9 cellular contexts compared by ENCODE assay signal in genomic region chr16:57115504-57116182, GRCh38. TPM values are rescaled to one million over a fixed set of nuclear protein-coding genes. Genes with fewer than 3 reads are reported as not detected.
A peak's percentile ranks its signal among the peaks of the same experiment; 100 is the strongest.
DNase-seq lines count a peak whose midpoint lies in the region; ATAC-seq and TF ChIP-seq lines count a peak whose summit lies in the region.
"Had no signal": no experiment of that assay in that cellular context is flagged by ENCODE, and none has a peak within 500 bp of the region (broad histone marks: within the 10 kb centered on the region; RNA-seq: fewer than 3 reads in every experiment).

No MANE protein-coding gene starts in this region.

- intact Hi-C loops in lower lobe of right lung (cut with DNase I) = no loop called here

- no peaks in the 10 kb centered on the region for H3K9me3 ChIP-seq in lower lobe of right lung
- no peaks in the 10 kb centered on the region for H3K9me3 ChIP-seq in effector memory CD4-positive, alpha-beta T cell (ENCODE audit: control insufficient read depth, low read length)

- no peak for TF ChIP-seq CTCF in lower lobe of right lung (IDR thresholded peaks at IDR 0.05)
- no peak for TF ChIP-seq CTCF in type B pancreatic cell (conservative IDR thresholded peaks at IDR 0.05)

- peaks cover 15% of the 10 kb centered on the region for H3K4me1 ChIP-seq in lower lobe of right lung
- H3K4me1 ChIP-seq in effector memory CD4-positive, alpha-beta T cell (ENCODE audit: control insufficient read depth, insufficient read depth, low read length, poor library complexity, severe bottlenecking) = no peaks in the 10 kb centered on the region

- no peak overlapping the region for H3K4me3 ChIP-seq in lower lobe of right lung
- H3K4me3 ChIP-seq in effector memory CD4-positive, alpha-beta T cell (ENCODE audit: insufficient read depth, low read depth, low read length, poor library complexity, severe bottlenecking) = no peak overlapping the region

- H3K4me1 Mint-ChIP-seq in type B pancreatic cell (ENCODE audit: unreplicated experiment) = peaks cover 8% of the 10 kb centered on the region

- H3K27me3 ChIP-seq in lower lobe of right lung (ENCODE audit: low read depth) = no peaks in the 10 kb centered on the region
- no peaks in the 10 kb centered on the region for H3K27me3 ChIP-seq in effector memory CD4-positive, alpha-beta T cell (replicated peaks; ENCODE audit: control insufficient read depth, insufficient read depth, low read length, poor library complexity, severe bottlenecking)

- peaks cover 3% of the 10 kb centered on the region for H3K36me3 Mint-ChIP-seq in type B pancreatic cell
- H3K36me3 Mint-ChIP-seq: T-cell had no signal

- no peak overlapping the region for H3K4me3 Mint-ChIP-seq in type B pancreatic cell
- H3K4me3 Mint-ChIP-seq: T-cell had no signal

- H3K36me3 ChIP-seq in lower lobe of right lung = peaks cover 61% of the 10 kb centered on the region
- H3K36me3 ChIP-seq in effector memory CD4-positive, alpha-beta T cell (ENCODE audit: control insufficient read depth, insufficient read depth, low read length) = no peaks in the 10 kb centered on the region

- H3K9me3 Mint-ChIP-seq in type B pancreatic cell = no peaks in the 10 kb centered on the region
- H3K9me3 Mint-ChIP-seq: T-cell had no signal

- H3K27ac ChIP-seq in lower lobe of right lung = peak overlapping the region; percentile 31
- no peak overlapping the region for H3K27ac ChIP-seq in effector memory CD4-positive, alpha-beta T cell (ENCODE audit: insufficient read depth, low read length, poor library complexity, severe bottlenecking)

- ATAC-seq in lower lobe of right lung = peak; percentile 14 to 26
- ATAC-seq: T-cell had no signal

- H3K27me3 Mint-ChIP-seq in type B pancreatic cell = no peaks in the 10 kb centered on the region
- H3K27me3 Mint-ChIP-seq: T-cell had no signal

- peak overlapping the region; percentile 37 for H3K27ac Mint-ChIP-seq in type B pancreatic cell
- H3K27ac Mint-ChIP-seq: T-cell had no signal

- peak; percentile 13 to 20 for DNase-seq in NCI-H2081 (lab: John Stamatoyannopoulos, UW)
- no peak for DNase-seq in NCI-H2081 treated with DMSO at 0.1 percent for 48 hours (lab: John Stamatoyannopoulos, UW)
- DNase-seq in dermis blood vessel endothelial cell = peak; percentile 32
- no peak for DNase-seq in lower lobe of right lung
- no peak for DNase-seq in type B pancreatic cell (ENCODE audit: extremely low spot score, unreplicated experiment)
- DNase-seq in NOMO-1 treated with DMSO at 0.1 percent for 48 hours (lab: John Stamatoyannopoulos, UW; ENCODE audit: unreplicated experiment) = no peak
- no peak for DNase-seq in effector memory CD4-positive, alpha-beta T cell
- no peak for DNase-seq in NCI-H1048 (lab: John Stamatoyannopoulos, UW)
- DNase-seq: T-cell had no signal

RNA-seq across cellular contexts. Expression of gene CPNE2, which starts 23.3 kb away (rescaled TPM):
- total RNA-seq in dermis blood vessel endothelial cell (73.3 and 92.3 TPM in 2 replicates), lower lobe of right lung (55.3 TPM), type B pancreatic cell (ENCODE audit: low replicate concordance) (28.8 and 32.0 TPM in 2 replicates)

Comparison
In these comparisons a context has a peak if more than half of its experiments do, and no peak if none do; other contexts are left out.
1. DNase-seq: peak in NCI-H2081 (2 of 2) and dermis blood vessel endothelial cell (single experiment); none in NCI-H2081 treated with DMSO at 0.1 percent for 48 hours (single experiment), lower lobe of right lung (single experiment), type B pancreatic cell (single experiment), NOMO-1 treated with DMSO at 0.1 percent for 48 hours (single experiment), effector memory CD4-positive, alpha-beta T cell (0 of 3) and NCI-H1048 (single experiment).